ENCODE assay signal across 16 cellular contexts in the genomic region with DNA sequence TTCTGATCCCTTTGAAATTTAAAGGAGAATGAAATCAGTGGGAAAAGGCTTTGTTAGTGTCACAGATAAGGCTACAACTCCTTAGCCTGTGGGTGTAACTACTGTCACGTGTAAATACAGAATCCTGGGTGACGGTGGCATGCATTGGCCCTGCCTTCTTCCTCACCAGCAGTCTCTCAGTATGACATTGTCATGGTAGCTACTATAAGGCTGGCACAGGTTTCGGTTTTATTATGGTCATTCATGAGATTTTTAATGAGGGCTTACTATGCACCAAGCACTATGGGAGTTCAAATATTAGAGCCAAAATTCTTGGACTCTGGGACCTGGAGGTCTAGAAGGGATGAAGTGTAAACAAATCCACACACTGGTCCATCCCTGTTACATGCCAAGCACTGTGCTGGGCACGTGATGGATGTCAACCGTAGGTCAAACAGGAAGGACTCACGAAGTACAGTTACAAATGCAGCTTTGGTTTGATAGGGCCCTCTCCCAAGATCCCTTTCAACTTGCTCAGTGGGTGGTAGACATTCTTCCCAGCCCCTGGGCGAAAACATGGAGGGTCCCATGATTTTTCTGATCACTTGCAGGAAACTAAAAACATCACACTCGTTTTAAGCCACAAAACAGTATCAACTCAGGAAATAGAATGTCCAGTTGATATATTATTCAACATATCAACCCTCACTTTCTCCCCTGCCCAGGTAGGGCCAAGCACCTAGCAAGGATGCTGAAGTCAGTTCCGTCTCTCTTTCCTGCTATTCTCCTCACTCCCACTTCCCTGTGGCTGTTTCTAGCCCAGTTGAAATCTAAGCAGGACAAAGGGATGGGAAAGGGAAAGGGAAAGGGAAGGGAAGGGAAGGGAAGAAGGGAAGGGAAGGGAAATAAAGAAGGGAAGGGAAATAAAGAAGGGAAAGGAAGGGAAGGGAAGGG. TPM values are rescaled to one million over a fixed set of nuclear protein-coding genes. Genes with fewer than 3 reads are reported as not detected.
A peak's percentile ranks its signal among the peaks of the same experiment; 100 is the strongest.
DNase-seq lines count a peak whose midpoint lies in the region; ATAC-seq and FAIRE-seq lines count a peak whose summit lies in the region.
"Had no signal": no experiment of that assay in that cellular context is flagged by ENCODE, and none has a peak within 500 bp of the region (broad histone marks: within the 10 kb centered on the region; RNA-seq: fewer than 3 reads in every experiment).

No MANE protein-coding gene starts in this region.

- H3K4me1 Mint-ChIP-seq in memory B cell, result peaks cover 17% of the 10 kb centered on the region
- H3K4me1 Mint-ChIP-seq: activated naive CD4-positive, alpha-beta T cell treated with anti-CD3 and anti-CD28 coated beads, Interleukin-2, amount 50 U/mL, for 24 hours had no signal

- DNase-seq in GM18507 (ENCODE audit: extremely low spot score, insufficient read length, low read depth), result no peak
- DNase-seq in HT1080 (ENCODE audit: low read depth), result peak; percentile 75
- peak; percentile 41 to 58 for DNase-seq in memory B cell (ENCODE audit: low spot score in 2 of 2)
- DNase-seq in middle frontal gyrus (ENCODE audit: extremely low spot score, low spot score), result no peak
- DNase-seq: DMS 273 treated with DMSO at 0.1 percent for 48 hours, left cardiac atrium, NCI-H2107, NCI-H748 treated with DMSO at 0.1 percent for 48 hours, T-helper 17 cell had no signal

- H3K36me3 Mint-ChIP-seq in memory B cell, result no peaks in the 10 kb centered on the region
- H3K36me3 Mint-ChIP-seq: activated naive CD4-positive, alpha-beta T cell treated with anti-CD3 and anti-CD28 coated beads, Interleukin-2, amount 50 U/mL, for 24 hours had no signal

- H3K9me3 Mint-ChIP-seq in memory B cell, result no peaks in the 10 kb centered on the region
- H3K9me3 Mint-ChIP-seq: activated naive CD4-positive, alpha-beta T cell treated with anti-CD3 and anti-CD28 coated beads, Interleukin-2, amount 50 U/mL, for 24 hours had no signal

- peak overlapping the region; percentile 98 for H3K27ac Mint-ChIP-seq in memory B cell
- H3K27ac Mint-ChIP-seq: activated naive CD4-positive, alpha-beta T cell treated with anti-CD3 and anti-CD28 coated beads, Interleukin-2, amount 50 U/mL, for 24 hours had no signal

- peak overlapping the region; percentile 5 for H3K4me3 Mint-ChIP-seq in memory B cell
- H3K4me3 Mint-ChIP-seq: activated naive CD4-positive, alpha-beta T cell treated with anti-CD3 and anti-CD28 coated beads, Interleukin-2, amount 50 U/mL, for 24 hours; T-helper 17 cell had no signal

- H3K27me3 Mint-ChIP-seq in memory B cell, result peaks cover 2% of the 10 kb centered on the region

- FAIRE-seq in GM18507 (lab: Jason Lieb, UNC), result peak; percentile 44

- peak; percentile 42 for ATAC-seq in GM21381 (IDR thresholded peaks at IDR 0.05; ENCODE audit: unreplicated experiment)
- peak; percentile 68 for ATAC-seq in memory B cell (ENCODE audit: low read depth)
- ATAC-seq in HG02973 (IDR thresholded peaks at IDR 0.05; ENCODE audit: unreplicated experiment), result no peak
- no peak for ATAC-seq in HG03135 (IDR thresholded peaks at IDR 0.05; ENCODE audit: unreplicated experiment)
- ATAC-seq in HG02970 (IDR thresholded peaks at IDR 0.05; ENCODE audit: low FRiP score, unreplicated experiment), result no peak
- ATAC-seq: left cardiac atrium, T-helper 17 cell had no signal

RNA-seq across cellular contexts. Expression of gene BFSP2, which starts 25.3 kb away (rescaled TPM):
- not detected in 2 replicates for total RNA-seq in HT1080 (2014; rRNA removed; shearing (Covaris generic))
- polyA plus RNA-seq in HT1080 (2015; cell fraction: cytosol; rRNA removed), result not detected in 2 replicates
- not detected in 2 replicates for polyA plus RNA-seq in HT1080 (2015; cell fraction: nucleus; rRNA removed)
- total RNA-seq: left cardiac atrium, smooth muscle cell, vagina had no signal
- polyA plus RNA-seq: smooth muscle cell had no signal

Comparison
In these comparisons a context has a peak if more than half of its experiments do, and no peak if none do; other contexts are left out.
1. DNase-seq: peak in HT1080 (single experiment) and memory B cell (2 of 2); none in GM18507 (single experiment) and middle frontal gyrus (single experiment).
2. ATAC-seq: peak in GM21381 (single experiment) and memory B cell (single experiment); none in HG02973 (single experiment), HG03135 (single experiment) and HG02970 (single experiment).